ENCODE assay signal across 10 cellular contexts in the genomic region with DNA sequence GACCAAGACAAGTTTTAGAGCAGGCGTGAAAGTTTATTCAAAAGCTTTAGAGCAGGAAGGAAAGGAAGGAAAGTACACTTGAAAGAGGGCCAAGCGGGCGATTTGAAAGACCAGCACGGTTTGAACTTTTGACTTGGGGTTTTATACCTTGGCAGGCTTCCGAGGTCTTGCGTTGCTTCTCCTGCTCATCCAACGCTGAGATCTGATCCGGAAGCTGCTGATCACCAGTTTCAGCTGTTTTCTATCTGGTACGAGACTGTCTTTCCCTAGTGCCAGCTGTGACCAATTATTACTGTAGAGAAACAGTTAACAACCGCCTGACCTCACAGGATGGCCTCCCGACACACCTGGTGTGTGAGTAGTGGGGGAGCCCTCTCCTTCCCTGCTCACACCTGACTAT. TPM values are rescaled to one million over a fixed set of nuclear protein-coding genes. Genes with fewer than 3 reads are reported as not detected.
DNase-seq lines count a peak whose midpoint lies in the region; ATAC-seq and TF ChIP-seq lines count a peak whose summit lies in the region.
"Had no signal": no experiment of that assay in that cellular context is flagged by ENCODE, and none has a peak within 500 bp of the region (broad histone marks: within the 10 kb centered on the region; RNA-seq: fewer than 3 reads in every experiment).

No MANE protein-coding gene starts in this region.

- no peaks in the 10 kb centered on the region for H3K9me3 Mint-ChIP-seq in activated naive CD8-positive, alpha-beta T cell (ENCODE audit: low read depth)
- H3K9me3 Mint-ChIP-seq in activated naive CD8-positive, alpha-beta T cell treated with anti-CD3 and anti-CD28 coated beads, Interleukin-2, amount 50 U/mL, for 24 hours: no peaks in the 10 kb centered on the region
- H3K9me3 Mint-ChIP-seq: nephron had no signal

- H3K27me3 ChIP-seq in fibroblast of lung (ENCODE audit: control insufficient read depth, insufficient read depth, low read length) (peaks cover 1% of the 10 kb centered on the region), foreskin keratinocyte (peaks cover 26% of the 10 kb centered on the region)

- no peaks in the 10 kb centered on the region for H3K79me2 ChIP-seq in fibroblast of lung (ENCODE audit: control insufficient read depth, insufficient read depth, low read length)

- H2AFZ ChIP-seq in fibroblast of lung (ENCODE audit: low read length): no peak overlapping the region

- ATAC-seq in activated naive CD8-positive, alpha-beta T cell treated with anti-CD3 and anti-CD28 coated beads, Interleukin-2, amount 50 U/mL, for 24 hours: no peak
- no peak for ATAC-seq in foreskin keratinocyte

- H3K27ac ChIP-seq in fibroblast of lung (ENCODE audit: insufficient read depth, low read length) (no peak overlapping the region), foreskin keratinocyte (no peak overlapping the region)

- H3K4me2 ChIP-seq in fibroblast of lung (ENCODE audit: extremely low read depth, insufficient read depth, low read length): peak overlapping the region; percentile 59

- peaks cover 12% of the 10 kb centered on the region for H3K4me1 Mint-ChIP-seq in activated naive CD8-positive, alpha-beta T cell (ENCODE audit: low read depth)
- H3K4me1 Mint-ChIP-seq in activated naive CD8-positive, alpha-beta T cell treated with anti-CD3 and anti-CD28 coated beads, Interleukin-2, amount 50 U/mL, for 24 hours: peaks cover 5% of the 10 kb centered on the region

- H3K36me3 ChIP-seq in fibroblast of lung (ENCODE audit: control insufficient read depth, insufficient read depth, low read length): no peaks in the 10 kb centered on the region

- H3K9ac ChIP-seq in fibroblast of lung (ENCODE audit: insufficient read depth, low read length): no peak overlapping the region

- TF ChIP-seq CTCF in fibroblast of lung (conservative IDR thresholded peaks at IDR 0.05 in 1 of 2, IDR thresholded peaks at IDR 0.05 in 1 of 2; ENCODE audit: low read depth in 1 of 2, low read length in 2 of 2) (no peak), foreskin keratinocyte (conservative IDR thresholded peaks at IDR 0.05) (no peak)

- no peak overlapping the region for H3K27ac Mint-ChIP-seq in activated naive CD8-positive, alpha-beta T cell
- H3K27ac Mint-ChIP-seq in activated naive CD8-positive, alpha-beta T cell treated with anti-CD3 and anti-CD28 coated beads, Interleukin-2, amount 50 U/mL, for 24 hours: no peak overlapping the region

- H4K20me1 ChIP-seq in fibroblast of lung (ENCODE audit: control insufficient read depth, extremely low read depth, insufficient read depth, low read length): no peaks in the 10 kb centered on the region

- H3K4me3 ChIP-seq in fibroblast of lung (replicated peaks in 1 of 4; ENCODE audit: control extremely low read depth in 1 of 4, insufficient read depth in 1 of 4, low read depth in 3 of 4, low read length in 4 of 4): peak overlapping the region in 1 of 4 experiments; percentile 29

- H3K9me3 ChIP-seq in fibroblast of lung (ENCODE audit: control insufficient read depth, insufficient read depth, low read depth, low read length): no peaks in the 10 kb centered on the region

- no peaks in the 10 kb centered on the region for H3K36me3 Mint-ChIP-seq in activated naive CD8-positive, alpha-beta T cell
- no peaks in the 10 kb centered on the region for H3K36me3 Mint-ChIP-seq in activated naive CD8-positive, alpha-beta T cell treated with anti-CD3 and anti-CD28 coated beads, Interleukin-2, amount 50 U/mL, for 24 hours (ENCODE audit: low read depth)

- peaks cover 12% of the 10 kb centered on the region for H3K4me1 ChIP-seq in fibroblast of lung (ENCODE audit: control insufficient read depth, extremely low read depth, insufficient read depth, low read length)
- H3K4me1 ChIP-seq in foreskin keratinocyte: peaks cover 5% of the 10 kb centered on the region

- peak overlapping the region; percentile 41 for H3K4me3 Mint-ChIP-seq in activated naive CD8-positive, alpha-beta T cell
- H3K4me3 Mint-ChIP-seq in activated naive CD8-positive, alpha-beta T cell treated with anti-CD3 and anti-CD28 coated beads, Interleukin-2, amount 50 U/mL, for 24 hours: no peak overlapping the region
- H3K4me3 Mint-ChIP-seq: nephron had no signal

- peaks cover 11% of the 10 kb centered on the region for H3K27me3 Mint-ChIP-seq in activated naive CD8-positive, alpha-beta T cell
- H3K27me3 Mint-ChIP-seq in activated naive CD8-positive, alpha-beta T cell treated with anti-CD3 and anti-CD28 coated beads, Interleukin-2, amount 50 U/mL, for 24 hours: peaks cover 16% of the 10 kb centered on the region

- no peak for DNase-seq in activated naive CD8-positive, alpha-beta T cell treated with anti-CD3 and anti-CD28 coated beads, Interleukin-2, amount 50 U/mL, for 24 hours
- DNase-seq in fibroblast of lung (ENCODE audit: low read depth in 2 of 2) (peak; percentile 57 to 69), amygdala (lab: John Stamatoyannopoulos, UW) (no peak), NCI-H446 treated with DMSO at 0.1 percent for 48 hours (lab: John Stamatoyannopoulos, UW) (no peak), NCI-H1436 (lab: John Stamatoyannopoulos, UW) (no peak), foreskin keratinocyte (no peak)
- DNase-seq: C1 segment of cervical spinal cord had no signal

TF ChIP-seq in PFSK-1, 5 proteins besides CTCF, POLR2A, EP300 and RAD21:
- TF ChIP-seq SIN3A (IDR thresholded peaks at IDR 0.05; ENCODE audit: borderline replicate concordance, insufficient read depth, low read length) (peak; percentile 95), REST (IDR thresholded peaks at IDR 0.05; ENCODE audit: insufficient read depth in 1 of 2, low read depth in 2 of 2, low read length in 2 of 2) (0 out of 4 replicates have a peak, but pooled peaks of 1 of the 2 experiments have one; percentile 72), FOXP2 (optimal IDR thresholded peaks at IDR 0.05; ENCODE audit: borderline replicate concordance, extremely low read depth, extremely low read length, insufficient read depth) (no peak), POLR2AphosphoS5 (IDR thresholded peaks at IDR 0.05; ENCODE audit: low read depth, low read length) (peak; percentile 79; the same call in 1 of the 2 replicates), TAF1 (IDR thresholded peaks at IDR 0.05; ENCODE audit: borderline replicate concordance, insufficient read depth, low read length) (no peak)

RNA-seq across cellular contexts. Expression of gene SNRPF, which starts 20.6 kb away (rescaled TPM):
- 123 TPM for polyA plus RNA-seq in PFSK-1 (2012; ENCODE audit: insufficient read length, low read depth)
- total RNA-seq in fibroblast of lung (11.3 and 14.2 TPM in 2 replicates), foreskin keratinocyte (38.9 and 59.6 TPM in 2 replicates)
- polyA plus RNA-seq in fibroblast of lung (25.0 and 35.2 TPM in 2 replicates), foreskin keratinocyte (96.6 and 121 TPM in 2 replicates)
- polyA plus RNA-seq in fibroblast of lung (2012): 61.2 and 71.8 TPM in 2 replicates
- 6.0 and 6.4 TPM in 2 replicates for polyA minus RNA-seq in fibroblast of lung (ENCODE audit: low replicate concordance)

RNA-seq across cellular contexts. Expression of gene NTN4, which starts 47.6 kb away (rescaled TPM):
- polyA plus RNA-seq in PFSK-1 (2012; ENCODE audit: insufficient read length, low read depth): 6.0 TPM
- 8.2 and 28.6 TPM in 2 replicates for total RNA-seq in fibroblast of lung
- 31.8 and 170 TPM in 2 replicates for polyA plus RNA-seq in fibroblast of lung
- 23.4 and 117 TPM in 2 replicates for polyA plus RNA-seq in fibroblast of lung (2012)
- polyA minus RNA-seq in fibroblast of lung (ENCODE audit: low replicate concordance): 72.4 and 266 TPM in 2 replicates
- total RNA-seq in foreskin keratinocyte: 8.9 and 9.5 TPM in 2 replicates
- polyA plus RNA-seq in foreskin keratinocyte: 3.7 and 4.0 TPM in 2 replicates

Comparison
In these comparisons a context has a peak if more than half of its experiments do, and no peak if none do; other contexts are left out.
1. DNase-seq: peak in fibroblast of lung (2 of 2); none in activated naive CD8-positive, alpha-beta T cell treated with anti-CD3 and anti-CD28 coated beads, Interleukin-2, amount 50 U/mL, for 24 hours (single experiment), amygdala (0 of 56), NCI-H446 treated with DMSO at 0.1 percent for 48 hours (single experiment), NCI-H1436 (single experiment) and foreskin keratinocyte (0 of 2).